1 cellular context compared by ENCODE assay signal in genomic region chrX:77070108-77070918, GRCh38.
TF ChIP-seq lines count a peak whose summit lies in the region.

No MANE protein-coding gene starts in this region.

TF ChIP-seq in GM23338, 12 proteins besides CTCF, POLR2A, EP300 and RAD21 (continued from another document):
- TF ChIP-seq REST (IDR thresholded peaks at IDR 0.05; ENCODE audit: unreplicated experiment): no peak
- no peak for TF ChIP-seq JUNB (IDR thresholded peaks at IDR 0.05; ENCODE audit: unreplicated experiment)
- TF ChIP-seq NANOG (IDR thresholded peaks at IDR 0.05; ENCODE audit: borderline replicate concordance): no peak
